Comparison of ENCODE assay signal across 22 cellular contexts in the genomic region with DNA sequence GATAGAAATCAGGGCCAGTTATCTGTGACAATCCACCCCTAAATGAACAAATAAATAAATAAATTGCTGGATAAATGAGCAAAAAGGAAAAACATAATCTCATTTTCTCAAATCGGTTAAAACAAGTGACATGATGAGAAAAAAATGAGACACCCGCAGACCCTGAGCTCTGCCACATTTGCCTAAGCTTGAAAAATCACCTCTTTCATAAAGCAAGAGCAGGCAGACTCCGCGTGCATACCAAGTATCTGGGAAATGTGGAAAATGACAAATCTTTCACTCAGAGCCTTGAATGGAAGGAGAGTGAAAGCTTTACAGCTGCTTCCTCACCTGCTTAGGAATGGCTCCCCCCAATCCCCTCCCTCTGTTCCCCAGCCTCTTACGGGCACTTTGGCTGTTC.
"Had no signal": no experiment of that assay in that cellular context is flagged by ENCODE, and none has a peak within 500 bp of the region (broad histone marks: within the 10 kb centered on the region; RNA-seq: fewer than 3 reads in every experiment).

No MANE protein-coding gene starts in this region.

- H3K27ac ChIP-seq: coronary artery, dorsolateral prefrontal cortex, esophagus muscularis mucosa, foreskin keratinocyte, gastroesophageal sphincter, heart left ventricle, hepatocyte, lower lobe of right lung had no signal

- H3K9me3 Mint-ChIP-seq: mesothelial cell of epicardium had no signal

- H3K4me3 ChIP-seq: coronary artery, esophagus muscularis mucosa, gastroesophageal sphincter, heart left ventricle, hepatocyte, lower lobe of right lung, mucosa of descending colon had no signal

- H3K4me2 ChIP-seq: hepatocyte had no signal

- H3K9me3 ChIP-seq: esophagus muscularis mucosa, gastroesophageal sphincter, heart left ventricle, lower lobe of right lung, mucosa of descending colon had no signal

- H2AFZ ChIP-seq: hepatocyte had no signal

- H3K79me2 ChIP-seq: hepatocyte had no signal

- ATAC-seq: foreskin keratinocyte, gastroesophageal sphincter, heart left ventricle, left colon, left lobe of liver, left ventricle myocardium superior, lower lobe of right lung, mucosa of descending colon had no signal

- DNase-seq: dermis blood vessel endothelial cell; dorsolateral prefrontal cortex; effector CD4-positive, alpha-beta T cell; effector memory CD4-positive, alpha-beta T cell; foreskin keratinocyte; heart left ventricle; hypothalamus; immature natural killer cell; islet precursor cell; kidney; kidney glomerular epithelial cell; left colon; left ventricle myocardium superior; lower lobe of right lung; mesenchymal stem cell; mucosa of descending colon had no signal

- H3K4me3 Mint-ChIP-seq: immature natural killer cell, mesothelial cell of epicardium had no signal

- H3K4me1 ChIP-seq: foreskin keratinocyte, lower lobe of right lung had no signal

- H3K36me3 Mint-ChIP-seq: immature natural killer cell, mesothelial cell of epicardium had no signal

- H3K27ac Mint-ChIP-seq: immature natural killer cell, mesothelial cell of epicardium had no signal

- H3K36me3 ChIP-seq: esophagus muscularis mucosa, gastroesophageal sphincter, heart left ventricle, lower lobe of right lung had no signal
